Comparison of ENCODE assay signal across 13 cellular contexts in genomic region chr16:70160821-70161220, GRCh38. TPM values are rescaled to one million over a fixed set of nuclear protein-coding genes. Genes with fewer than 3 reads are reported as not detected.
"Had no signal": no experiment of that assay in that cellular context is flagged by ENCODE, and none has a peak within 500 bp of the region (broad histone marks: within the 10 kb centered on the region; RNA-seq: fewer than 3 reads in every experiment).

No MANE protein-coding gene starts in this region.

- DNase-seq: activated CD4-positive, alpha-beta T cell treated with anti-CD3 and anti-CD28 coated beads, Interleukin-2, amount 50 U/mL, for 4 hours; activated CD8-positive, alpha-beta memory T cell treated with anti-CD3 and anti-CD28 coated beads, Interleukin-2, amount 10 ng/mL, durations not matched to agents 7 days and 5 days; activated naive CD4-positive, alpha-beta T cell treated with Interleukin-2 at 50 U/mL for 16 hours; activated naive CD8-positive, alpha-beta T cell treated with anti-CD3 and anti-CD28 coated beads, Interleukin-2, amount 50 U/mL, for 24 hours; erythroblast; hypothalamus; nephron progenitor cell; stimulated activated CD4-positive, alpha-beta T cell treated with anti-CD3 and anti-CD28 coated beads, Interleukin-2, amount 100 ng/mL, for 48 hours; stimulated activated naive CD8-positive, alpha-beta T cell treated with anti-CD3 and anti-CD28 coated beads, Interleukin-15, Interleukin-2, amounts not matched to agents 100 U/mL and 50 U/mL, for 24 hours; upper lobe of right lung had no signal

- ATAC-seq: activated CD8-positive, alpha-beta memory T cell treated with anti-CD3 and anti-CD28 coated beads, Interleukin-2, amount 10 ng/mL, durations not matched to agents 7 days and 5 days; activated naive CD8-positive, alpha-beta T cell treated with anti-CD3 and anti-CD28 coated beads, Interleukin-2, amount 50 U/mL, for 24 hours; left colon; stimulated activated naive CD8-positive, alpha-beta T cell treated with anti-CD3 and anti-CD28 coated beads, Interleukin-15, Interleukin-2, amounts not matched to agents 100 U/mL and 50 U/mL, for 24 hours; upper lobe of right lung had no signal

RNA-seq across cellular contexts. Expression of gene CLEC18C, which starts 12.8 kb away (rescaled TPM):
- total RNA-seq: glomerular endothelial cell, suprapubic skin, upper lobe of right lung had no signal
